ENCODE assay signal across 1 cellular context in genomic region chr21:32705901-32706300, GRCh38.
TF ChIP-seq lines count a peak whose summit lies in the region.

No MANE protein-coding gene starts in this region.

TF ChIP-seq in GM23338, 12 proteins besides CTCF, POLR2A, EP300 and RAD21 (continued from another document):
- no peak for TF ChIP-seq ZNF462 (CRISPR knock-in tag; IDR thresholded peaks at IDR 0.05)
- no peak for TF ChIP-seq STAT1 (IDR thresholded peaks at IDR 0.05; ENCODE audit: unreplicated experiment)
- TF ChIP-seq EZH2 (IDR thresholded peaks at IDR 0.05; ENCODE audit: low read depth, unreplicated experiment): no peak
- no peak for TF ChIP-seq REST (IDR thresholded peaks at IDR 0.05; ENCODE audit: unreplicated experiment)
